8 cellular contexts compared by ENCODE assay signal in the genomic region with DNA sequence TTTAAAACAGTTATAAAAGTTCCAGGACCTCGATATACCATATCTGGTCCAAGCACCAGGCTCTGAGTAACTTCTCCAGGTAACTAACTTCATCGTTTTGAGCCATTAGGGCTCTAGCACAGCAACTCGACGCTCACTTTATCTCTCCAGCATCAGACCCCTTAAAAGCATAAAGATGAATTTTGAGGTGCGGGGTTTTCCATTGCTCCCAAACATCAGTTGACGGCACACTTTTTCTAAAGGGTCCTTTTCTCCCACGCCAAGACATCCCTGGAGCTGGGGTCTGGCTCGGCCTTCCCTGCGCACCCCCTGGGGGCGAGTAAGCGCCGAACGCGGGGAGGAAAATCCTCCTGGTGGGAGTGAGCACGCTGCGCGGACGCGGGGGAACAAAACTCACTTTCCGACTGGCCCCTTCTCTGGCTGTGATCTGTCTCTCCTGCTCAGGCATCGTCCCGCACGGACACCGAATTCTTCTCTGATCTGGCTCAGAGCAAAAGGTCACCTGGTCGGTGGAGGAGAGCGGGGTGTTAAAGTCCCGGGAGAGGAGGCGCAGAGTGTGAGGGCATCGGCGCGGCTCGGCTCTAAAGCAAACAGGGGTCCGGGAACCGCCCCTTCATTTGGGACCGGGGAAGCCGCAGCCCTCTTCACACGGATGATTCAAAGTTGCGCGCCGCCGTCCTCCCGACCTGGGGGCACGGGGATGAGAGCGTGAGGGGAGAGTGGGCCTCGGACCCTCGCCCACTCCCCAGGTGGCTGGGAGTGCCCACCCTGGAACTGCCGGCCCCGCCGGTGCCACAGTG. TPM values are rescaled to one million over a fixed set of nuclear protein-coding genes. Genes with fewer than 3 reads are reported as not detected.
DNase-seq lines count a peak whose midpoint lies in the region; ATAC-seq and TF ChIP-seq lines count a peak whose summit lies in the region.

ATP7B (minus strand) TSS at position 561 of the 800 bp plus-strand sequence; CDS start at position 448, 113 bp downstream.

- peak within 1 kb of the TSS; percentile 85 for H3K27ac ChIP-seq in VCaP
- peak within 1 kb of the TSS; percentile 75 for H3K27ac ChIP-seq in effector memory CD4-positive, alpha-beta T cell (ENCODE audit: insufficient read depth, low read length, poor library complexity, severe bottlenecking)

- H3K4me3 ChIP-seq in GM12875 (ENCODE audit: low read depth, low read length) = peak within 1 kb of the TSS; percentile 69
- peak within 1 kb of the TSS; percentile 94 for H3K4me3 ChIP-seq in effector memory CD4-positive, alpha-beta T cell (ENCODE audit: insufficient read depth, low read depth, low read length, poor library complexity, severe bottlenecking)

- peaks cover 6% of the 10 kb centered on the region for H3K9me3 Mint-ChIP-seq in mesothelial cell of epicardium

- H3K36me3 Mint-ChIP-seq in mesothelial cell of epicardium = peaks cover 20% of the 10 kb centered on the region

- peak within 1 kb of the TSS; percentile 98 for H3K27ac Mint-ChIP-seq in mesothelial cell of epicardium

- H3K27me3 Mint-ChIP-seq in mesothelial cell of epicardium (ENCODE audit: low read depth) = no peaks in the 10 kb centered on the region

- peak; percentile 21 for ATAC-seq in HG03354 (IDR thresholded peaks at IDR 0.05; ENCODE audit: poor library complexity, severe bottlenecking, unreplicated experiment)
- ATAC-seq in stimulated activated naive CD8-positive, alpha-beta T cell treated with anti-CD3 and anti-CD28 coated beads, Interleukin-15, Interleukin-2, amounts not matched to agents 100 U/mL and 50 U/mL, for 24 hours = no peak
- no peak for ATAC-seq in HG02610 (IDR thresholded peaks at IDR 0.05; ENCODE audit: unreplicated experiment)

- H3K36me3 ChIP-seq in effector memory CD4-positive, alpha-beta T cell (ENCODE audit: control insufficient read depth, insufficient read depth, low read length) = no peaks in the 10 kb centered on the region

- peak within 1 kb of the TSS; percentile 95 for H3K4me3 Mint-ChIP-seq in mesothelial cell of epicardium

- peaks cover 41% of the 10 kb centered on the region for H3K4me1 Mint-ChIP-seq in mesothelial cell of epicardium

- H3K4me1 ChIP-seq in effector memory CD4-positive, alpha-beta T cell (ENCODE audit: control insufficient read depth, insufficient read depth, low read length, poor library complexity, severe bottlenecking) = peaks cover 11% of the 10 kb centered on the region

- H3K27me3 ChIP-seq in effector memory CD4-positive, alpha-beta T cell (replicated peaks; ENCODE audit: control insufficient read depth, insufficient read depth, low read length, poor library complexity, severe bottlenecking) = no peaks in the 10 kb centered on the region

- no peak for TF ChIP-seq CTCF in GM12875 (IDR thresholded peaks at IDR 0.05; ENCODE audit: borderline replicate concordance, insufficient read depth, low read depth, low read length)
- TF ChIP-seq CTCF in VCaP (conservative IDR thresholded peaks at IDR 0.05) = 0 out of 2 replicates have a peak, but pooled peaks have one; percentile 6
- no peak for TF ChIP-seq CTCF in mesothelial cell of epicardium (IDR thresholded peaks at IDR 0.05; ENCODE audit: unreplicated experiment)

- H3K9me3 ChIP-seq in effector memory CD4-positive, alpha-beta T cell (ENCODE audit: control insufficient read depth, low read length) = no peaks in the 10 kb centered on the region

- DNase-seq in effector memory CD4-positive, alpha-beta T cell = peak in 1 of 3 donors; percentile 1
- peak in 1 of 2 experiments; percentile 59 for DNase-seq in mesothelial cell of epicardium (ENCODE audit: low spot score in 2 of 2, unreplicated experiment in 2 of 2)
- DNase-seq in stimulated activated naive CD8-positive, alpha-beta T cell treated with anti-CD3 and anti-CD28 coated beads, Interleukin-15, Interleukin-2, amounts not matched to agents 100 U/mL and 50 U/mL, for 24 hours = peak; percentile 27
- DNase-seq in MV-4-11 (lab: John Stamatoyannopoulos, UW) = no peak

RNA-seq across cellular contexts. Expression of gene ATP7B, which starts in this region (rescaled TPM):
- 133 to 142 TPM (median 137 TPM) in 3 replicates for total RNA-seq in mesothelial cell of epicardium
